In genomic region chr3:105915524-105915923, GRCh38 we compare ENCODE assay signal across 14 cellular contexts.
"Had no signal": no experiment of that assay in that cellular context is flagged by ENCODE, and none has a peak within 500 bp of the region (broad histone marks: within the 10 kb centered on the region; RNA-seq: fewer than 3 reads in every experiment).

No MANE protein-coding gene starts in this region.

- H3K4me3 ChIP-seq: ascending aorta, lung, pancreas, sigmoid colon had no signal

- H3K27me3 ChIP-seq: ascending aorta, pancreas, sigmoid colon had no signal

- H3K36me3 ChIP-seq: ascending aorta, pancreas, sigmoid colon had no signal

- H3K9me3 ChIP-seq: pancreas had no signal

- H3K27ac ChIP-seq: ascending aorta, pancreas, sigmoid colon had no signal

- DNase-seq: activated B cell treated with CpG ODN at 0.5 μM for 24 hours; activated CD4-positive, alpha-beta T cell treated with anti-CD3 and anti-CD28 coated beads, Interleukin-2, amount 10 ng/mL, durations not matched to agents 24 days and 14 days; activated CD8-positive, alpha-beta memory T cell treated with anti-CD3 and anti-CD28 coated beads, Interleukin-2, amount 50 U/mL, for 48 hours; activated gamma-delta T cell treated with Interleukin-2 at 50 U/mL for 16 hours; activated T-cell treated with anti-CD3 and anti-CD28 coated beads, Interleukin-2, amount 50 U/mL, for 72 hours; islet precursor cell; naive B cell; pancreas; sigmoid colon; stimulated activated CD4-positive, alpha-beta T cell treated with anti-CD3 and anti-CD28 coated beads, Interleukin-12 subunit alpha, Interleukin-12 subunit beta, amount 100 ng/mL, for 4 hours; T-helper 17 cell had no signal

- H3K4me1 ChIP-seq: ascending aorta, pancreas, sigmoid colon had no signal

- FAIRE-seq: endometrium, pancreas had no signal
